2 cellular contexts compared by ENCODE assay signal in the genomic region with DNA sequence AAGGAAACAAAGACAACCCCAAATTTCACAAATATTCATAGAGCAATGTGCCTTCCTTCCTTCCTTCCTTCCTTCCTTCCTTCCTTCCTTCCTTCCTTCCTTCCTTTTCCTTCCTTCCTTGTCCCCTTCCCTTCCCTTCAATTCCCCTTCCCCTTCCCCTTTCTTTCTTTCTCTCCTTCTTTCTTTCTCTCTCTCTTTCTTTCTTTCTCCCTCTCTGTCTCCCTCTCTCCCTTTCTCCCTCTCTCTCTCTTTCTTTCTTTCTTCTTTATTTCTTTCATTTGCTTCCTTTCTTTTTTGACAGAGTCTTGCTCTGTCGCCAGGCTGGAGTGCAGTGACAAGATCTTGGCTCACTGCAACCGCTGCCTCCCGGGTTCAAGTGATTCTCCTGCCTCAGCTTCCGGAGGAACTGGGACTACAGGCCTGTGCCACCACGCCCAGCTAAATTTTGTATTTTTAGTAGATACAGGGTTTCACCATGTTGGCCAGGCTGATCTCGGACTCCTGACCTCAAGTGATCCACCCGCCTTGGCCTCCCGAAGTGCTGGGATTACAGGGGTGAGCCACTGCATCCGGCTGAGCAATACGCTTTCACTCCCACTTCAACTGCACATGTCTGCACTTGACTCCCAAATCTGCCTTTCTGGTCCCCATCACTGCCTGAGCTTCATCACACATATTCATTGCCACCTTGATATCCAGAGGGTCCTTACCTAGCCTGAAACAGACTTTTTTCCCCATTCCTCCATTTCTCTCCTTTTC. TPM values are rescaled to one million over a fixed set of nuclear protein-coding genes. Genes with fewer than 3 reads are reported as not detected.
"Had no signal": no experiment of that assay in that cellular context is flagged by ENCODE, and none has a peak within 500 bp of the region (broad histone marks: within the 10 kb centered on the region; RNA-seq: fewer than 3 reads in every experiment).

No MANE protein-coding gene starts in this region.

RNA-seq across cellular contexts. Expression of gene ADAMTS15, which starts 9.9 kb away (rescaled TPM):
- total RNA-seq: activated B cell treated with CpG ODN at 0.5 μM for 24 hours, mononuclear cell had no signal

RNA-seq across cellular contexts. Expression of gene ADAMTS8, which starts 10.2 kb away (rescaled TPM):
- total RNA-seq: activated B cell treated with CpG ODN at 0.5 μM for 24 hours, mononuclear cell had no signal
